ENCODE assay signal across 9 cellular contexts in the genomic region with DNA sequence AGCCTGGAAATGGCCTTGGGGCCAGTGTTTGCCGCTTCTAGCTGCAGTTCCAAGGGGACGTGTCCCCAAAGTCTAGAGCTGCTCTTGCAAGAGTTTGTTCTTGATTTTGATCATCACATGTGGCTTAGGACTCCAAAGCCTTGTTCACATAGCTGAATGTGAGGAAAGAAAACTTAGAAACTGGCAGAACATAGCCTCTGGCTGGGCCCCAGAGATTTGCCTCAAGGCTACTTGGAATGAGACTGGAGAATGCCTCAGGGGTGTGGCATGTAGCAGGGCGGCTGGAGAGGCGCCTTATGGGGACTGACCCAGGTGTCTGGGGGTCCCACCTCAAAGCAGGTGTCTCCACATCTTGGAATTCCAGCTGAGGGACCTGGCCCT. TPM values are rescaled to one million over a fixed set of nuclear protein-coding genes. Genes with fewer than 3 reads are reported as not detected.
DNase-seq lines count a peak whose midpoint lies in the region; ATAC-seq and TF ChIP-seq lines count a peak whose summit lies in the region.
"Had no signal": no experiment of that assay in that cellular context is flagged by ENCODE, and none has a peak within 500 bp of the region (broad histone marks: within the 10 kb centered on the region; RNA-seq: fewer than 3 reads in every experiment).

No MANE protein-coding gene starts in this region.

- H4K20me1 ChIP-seq in GM23338 (replicated peaks; ENCODE audit: insufficient read depth) = peaks cover 19% of the 10 kb centered on the region

- H3K27me3 Mint-ChIP-seq in GM23338 (ENCODE audit: insufficient read depth, low read depth, poor library complexity) (peaks cover 16% of the 10 kb centered on the region), WTC11 (ENCODE audit: low read depth) (peaks cover 9% of the 10 kb centered on the region)

- 0 out of 2 replicates have a peak, but pooled peaks cover 3% of the 10 kb centered on the region for H3F3A ChIP-seq in GM23338 (replicated peaks; ENCODE audit: low read depth)

- no peak overlapping the region for H2AFZ ChIP-seq in GM23338

- no peak overlapping the region for H3K27ac Mint-ChIP-seq in GM23338
- H3K27ac Mint-ChIP-seq in WTC11 = 0 out of 2 replicates have a peak overlapping the region, but pooled peaks have one; percentile 41

- peaks cover 18% of the 10 kb centered on the region for H3K4me1 Mint-ChIP-seq in GM23338
- H3K4me1 Mint-ChIP-seq in WTC11 = peaks cover 14% of the 10 kb centered on the region

- no peaks in the 10 kb centered on the region for H3K36me3 ChIP-seq in GM23338 (ENCODE audit: insufficient read depth)
- peaks cover 15% of the 10 kb centered on the region for H3K36me3 ChIP-seq in skeletal muscle satellite cell (ENCODE audit: insufficient read depth, low read length)
- H3K36me3 ChIP-seq: cardiac muscle cell had no signal

- H3K27ac ChIP-seq in GM23338 (ENCODE audit: low read depth) = no peak overlapping the region
- H3K27ac ChIP-seq: cardiac muscle cell had no signal

- H3K36me3 Mint-ChIP-seq in GM23338 (ENCODE audit: low read depth) (peaks cover 3% of the 10 kb centered on the region; the same call in 2 of the 3 replicates), WTC11 (peaks cover 5% of the 10 kb centered on the region)

- H3K27me3 ChIP-seq in GM23338 (ENCODE audit: insufficient read depth) (peaks cover 15% of the 10 kb centered on the region), skeletal muscle satellite cell (ENCODE audit: control insufficient read depth, insufficient read depth, low read length) (no peaks in the 10 kb centered on the region)

- no peaks in the 10 kb centered on the region for H3K9me2 ChIP-seq in GM23338 (ENCODE audit: insufficient read depth)

- peaks cover 3% of the 10 kb centered on the region; the same call in 1 of the 3 replicates for H3K9me3 Mint-ChIP-seq in GM23338
- H3K9me3 Mint-ChIP-seq in WTC11 = no peaks in the 10 kb centered on the region

- H3K4me2 ChIP-seq in GM23338 (0 out of 2 replicates have a peak overlapping the region, but pooled peaks have one; percentile 92), skeletal muscle satellite cell (ENCODE audit: low read length) (peak overlapping the region; percentile 99)

- TF ChIP-seq CTCF in GM23338 (conservative IDR thresholded peaks at IDR 0.05; ENCODE audit: low read depth in 2 of 2) (no peak), WTC11 (IDR thresholded peaks at IDR 0.05) (no peak)

- H3K4me3 ChIP-seq in GM23338 (no peak overlapping the region), skeletal muscle satellite cell (ENCODE audit: low read length) (peak overlapping the region; percentile 100)
- H3K4me3 ChIP-seq: cardiac muscle cell had no signal

- CTCF ChIA-PET in WTC11 (lab: Charles Lee) = no interaction called here

- H3K9ac ChIP-seq in skeletal muscle satellite cell (ENCODE audit: low read depth, low read length) = no peak overlapping the region

- H3K4me3 Mint-ChIP-seq in GM23338 (peak overlapping the region; percentile 77; the same call in 2 of the 3 replicates), WTC11 (peak overlapping the region; percentile 69)

- peaks cover 53% of the 10 kb centered on the region for H3K79me2 ChIP-seq in GM23338 (replicated peaks; ENCODE audit: insufficient read depth)

- ATAC-seq in GM23338 (no peak), WTC11 (no peak)

- DNase-seq in GM23338 (ENCODE audit: low spot score) (no peak), WTC11 (ENCODE audit: low spot score) (no peak), fibroblast of gingiva (ENCODE audit: low read depth) (peak; percentile 67), SW480 (ENCODE audit: low spot score) (no peak), KG1 (lab: John Stamatoyannopoulos, UW) (no peak), SHP77 (lab: John Stamatoyannopoulos, UW) (no peak)
- DNase-seq: MV-4-11 had no signal

- H3K9me3 ChIP-seq in skeletal muscle satellite cell (replicated peaks; ENCODE audit: low read length) = no peaks in the 10 kb centered on the region

- H3K4me1 ChIP-seq in GM23338 (ENCODE audit: insufficient read depth) = peaks cover 8% of the 10 kb centered on the region; the same call in 1 of the 2 replicates
- H3K4me1 ChIP-seq in skeletal muscle satellite cell (ENCODE audit: control insufficient read depth, insufficient read depth, low read length) = peaks cover 36% of the 10 kb centered on the region

- POLR2A ChIA-PET in WTC11 (lab: Charles Lee) = no interaction called here

TF ChIP-seq in GM23338, 12 proteins besides CTCF, POLR2A, EP300 and RAD21 (continues in another document):
- TF ChIP-seq EZH2 (IDR thresholded peaks at IDR 0.05; ENCODE audit: low read depth, unreplicated experiment) = no peak
- TF ChIP-seq STAT1 (IDR thresholded peaks at IDR 0.05; ENCODE audit: unreplicated experiment) = no peak
- TF ChIP-seq ZNF114 (CRISPR knock-in tag; IDR thresholded peaks at IDR 0.05) = no peak
- TF ChIP-seq, protein P1, sequence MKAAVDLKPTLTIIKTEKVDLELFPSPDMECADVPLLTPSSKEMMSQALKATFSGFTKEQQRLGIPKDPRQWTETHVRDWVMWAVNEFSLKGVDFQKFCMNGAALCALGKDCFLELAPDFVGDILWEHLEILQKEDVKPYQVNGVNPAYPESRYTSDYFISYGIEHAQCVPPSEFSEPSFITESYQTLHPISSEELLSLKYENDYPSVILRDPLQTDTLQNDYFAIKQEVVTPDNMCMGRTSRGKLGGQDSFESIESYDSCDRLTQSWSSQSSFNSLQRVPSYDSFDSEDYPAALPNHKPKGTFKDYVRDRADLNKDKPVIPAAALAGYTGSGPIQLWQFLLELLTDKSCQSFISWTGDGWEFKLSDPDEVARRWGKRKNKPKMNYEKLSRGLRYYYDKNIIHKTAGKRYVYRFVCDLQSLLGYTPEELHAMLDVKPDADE (IDR thresholded peaks at IDR 0.05) = no peak

TF ChIP-seq in WTC11, 78 proteins besides CTCF, POLR2A, EP300 and RAD21:
- TF ChIP-seq CREM (CRISPR knock-in tag; IDR thresholded peaks at IDR 0.05) (no peak), ZNF396 (CRISPR knock-in tag; IDR thresholded peaks at IDR 0.05; ENCODE audit: borderline replicate concordance) (no peak), NFATC4 (CRISPR knock-in tag; IDR thresholded peaks at IDR 0.05) (no peak), ZNF138 (CRISPR knock-in tag; conservative IDR thresholded peaks at IDR 0.05) (no peak), ZNF121 (CRISPR knock-in tag; IDR thresholded peaks at IDR 0.05) (no peak), SP1 (CRISPR knock-in tag; conservative IDR thresholded peaks at IDR 0.05) (no peak)
- TF ChIP-seq, protein P2, sequence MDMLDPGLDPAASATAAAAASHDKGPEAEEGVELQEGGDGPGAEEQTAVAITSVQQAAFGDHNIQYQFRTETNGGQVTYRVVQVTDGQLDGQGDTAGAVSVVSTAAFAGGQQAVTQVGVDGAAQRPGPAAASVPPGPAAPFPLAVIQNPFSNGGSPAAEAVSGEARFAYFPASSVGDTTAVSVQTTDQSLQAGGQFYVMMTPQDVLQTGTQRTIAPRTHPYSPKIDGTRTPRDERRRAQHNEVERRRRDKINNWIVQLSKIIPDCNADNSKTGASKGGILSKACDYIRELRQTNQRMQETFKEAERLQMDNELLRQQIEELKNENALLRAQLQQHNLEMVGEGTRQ (CRISPR knock-in tag; IDR thresholded peaks at IDR 0.05) = no peak
- TF ChIP-seq, protein P3, sequence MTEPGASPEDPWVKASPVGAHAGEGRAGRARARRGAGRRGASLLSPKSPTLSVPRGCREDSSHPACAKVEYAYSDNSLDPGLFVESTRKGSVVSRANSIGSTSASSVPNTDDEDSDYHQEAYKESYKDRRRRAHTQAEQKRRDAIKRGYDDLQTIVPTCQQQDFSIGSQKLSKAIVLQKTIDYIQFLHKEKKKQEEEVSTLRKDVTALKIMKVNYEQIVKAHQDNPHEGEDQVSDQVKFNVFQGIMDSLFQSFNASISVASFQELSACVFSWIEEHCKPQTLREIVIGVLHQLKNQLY (CRISPR knock-in tag; IDR thresholded peaks at IDR 0.05) = no peak
- TF ChIP-seq, protein P4, sequence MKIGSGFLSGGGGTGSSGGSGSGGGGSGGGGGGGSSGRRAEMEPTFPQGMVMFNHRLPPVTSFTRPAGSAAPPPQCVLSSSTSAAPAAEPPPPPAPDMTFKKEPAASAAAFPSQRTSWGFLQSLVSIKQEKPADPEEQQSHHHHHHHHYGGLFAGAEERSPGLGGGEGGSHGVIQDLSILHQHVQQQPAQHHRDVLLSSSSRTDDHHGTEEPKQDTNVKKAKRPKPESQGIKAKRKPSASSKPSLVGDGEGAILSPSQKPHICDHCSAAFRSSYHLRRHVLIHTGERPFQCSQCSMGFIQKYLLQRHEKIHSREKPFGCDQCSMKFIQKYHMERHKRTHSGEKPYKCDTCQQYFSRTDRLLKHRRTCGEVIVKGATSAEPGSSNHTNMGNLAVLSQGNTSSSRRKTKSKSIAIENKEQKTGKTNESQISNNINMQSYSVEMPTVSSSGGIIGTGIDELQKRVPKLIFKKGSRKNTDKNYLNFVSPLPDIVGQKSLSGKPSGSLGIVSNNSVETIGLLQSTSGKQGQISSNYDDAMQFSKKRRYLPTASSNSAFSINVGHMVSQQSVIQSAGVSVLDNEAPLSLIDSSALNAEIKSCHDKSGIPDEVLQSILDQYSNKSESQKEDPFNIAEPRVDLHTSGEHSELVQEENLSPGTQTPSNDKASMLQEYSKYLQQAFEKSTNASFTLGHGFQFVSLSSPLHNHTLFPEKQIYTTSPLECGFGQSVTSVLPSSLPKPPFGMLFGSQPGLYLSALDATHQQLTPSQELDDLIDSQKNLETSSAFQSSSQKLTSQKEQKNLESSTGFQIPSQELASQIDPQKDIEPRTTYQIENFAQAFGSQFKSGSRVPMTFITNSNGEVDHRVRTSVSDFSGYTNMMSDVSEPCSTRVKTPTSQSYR (CRISPR knock-in tag; IDR thresholded peaks at IDR 0.05) = no peak

RNA-seq across cellular contexts. Expression of a gene that starts 2.3 kb away (rescaled TPM):
- 56.7 and 66.3 TPM in 2 replicates for total RNA-seq in GM23338 (2014; rRNA removed; shearing (Covaris generic))
- 48.6 and 53.2 TPM in 2 replicates for polyA plus RNA-seq in GM23338 (2016; fragmentation: Nextera tagmentation; extraction: Ambion mirVana)
- total RNA-seq in WTC11 (2021) = 116 to 123 TPM (median 120 TPM) in 3 replicates
- total RNA-seq in skeletal muscle satellite cell (2012; rRNA removed) = 59.4 and 61.1 TPM in 2 replicates

RNA-seq across cellular contexts. Expression of a gene that starts 54.9 kb away (rescaled TPM):
- 10.0 and 10.1 TPM in 2 replicates for total RNA-seq in GM23338 (2014; rRNA removed; shearing (Covaris generic))
- 142 and 147 TPM in 2 replicates for polyA plus RNA-seq in GM23338 (2016; fragmentation: Nextera tagmentation; extraction: Ambion mirVana)
- 35.2 to 38.6 TPM (median 36.1 TPM) in 3 replicates for total RNA-seq in WTC11 (2021)
- 15.5 and 28.0 TPM in 2 replicates for total RNA-seq in skeletal muscle satellite cell (2012; rRNA removed)
